In genomic region chr7:45132708-45133320, GRCh38 we compare ENCODE assay signal across 28 cellular contexts. TPM values are rescaled to one million over a fixed set of nuclear protein-coding genes. Genes with fewer than 3 reads are reported as not detected.
"Had no signal": no experiment of that assay in that cellular context is flagged by ENCODE, and none has a peak within 500 bp of the region (broad histone marks: within the 10 kb centered on the region; RNA-seq: fewer than 3 reads in every experiment).

No MANE protein-coding gene starts in this region.

- H3K4me1 ChIP-seq: body of pancreas, gastroesophageal sphincter, left ventricle myocardium inferior, psoas muscle, right atrium auricular region, testis, vagina had no signal

- H3K9me3 ChIP-seq: body of pancreas, gastroesophageal sphincter, left ventricle myocardium inferior, neutrophil, ovary, psoas muscle, right atrium auricular region, testis, vagina had no signal

- H3K36me3 Mint-ChIP-seq: activated CD8-positive, alpha-beta memory T cell treated with anti-CD3 and anti-CD28 coated beads, Interleukin-2, amount 10 ng/mL, durations not matched to agents 7 days and 5 days; activated naive CD4-positive, alpha-beta T cell treated with anti-CD3 and anti-CD28 coated beads, Interleukin-2, amount 50 U/mL, for 24 hours; type B pancreatic cell; WTC11 had no signal

- H3K4me3 Mint-ChIP-seq: activated CD8-positive, alpha-beta memory T cell treated with anti-CD3 and anti-CD28 coated beads, Interleukin-2, amount 10 ng/mL, durations not matched to agents 7 days and 5 days; activated naive CD4-positive, alpha-beta T cell treated with anti-CD3 and anti-CD28 coated beads, Interleukin-2, amount 50 U/mL, for 24 hours; nephron; type B pancreatic cell; WTC11 had no signal

- H3K9me3 Mint-ChIP-seq: activated naive CD4-positive, alpha-beta T cell treated with anti-CD3 and anti-CD28 coated beads, Interleukin-2, amount 50 U/mL, for 24 hours; nephron; type B pancreatic cell; WTC11 had no signal

- H3K27ac Mint-ChIP-seq: activated CD8-positive, alpha-beta memory T cell treated with anti-CD3 and anti-CD28 coated beads, Interleukin-2, amount 10 ng/mL, durations not matched to agents 7 days and 5 days; activated naive CD4-positive, alpha-beta T cell treated with anti-CD3 and anti-CD28 coated beads, Interleukin-2, amount 50 U/mL, for 24 hours; nephron; type B pancreatic cell; WTC11 had no signal

- DNase-seq: activated CD4-positive, alpha-beta T cell treated with anti-CD3 and anti-CD28 coated beads, Interleukin-2, amount 50 U/mL, for 48 hours; activated CD8-positive, alpha-beta memory T cell treated with anti-CD3 and anti-CD28 coated beads, Interleukin-2, amount 10 ng/mL, durations not matched to agents 7 days and 5 days; activated effector memory CD4-positive, alpha-beta T cell treated with anti-CD3 and anti-CD28 coated beads, Interleukin-2, amount 50 U/mL, for 16 hours; activated T-cell treated with anti-CD3 and anti-CD28 coated beads for 4 hours; anterior cingulate cortex; body of pancreas; head of caudate nucleus; hypothalamus; left ventricle myocardium inferior; mammary epithelial cell; midbrain; psoas muscle; stimulated activated CD4-positive, alpha-beta T cell treated with anti-CD3 and anti-CD28 coated beads, Interleukin-15, amount 100 ng/mL, for 24 hours; stimulated activated naive CD4-positive, alpha-beta T cell; T1000; testis had no signal

- H3K27ac ChIP-seq: body of pancreas, cardiac muscle cell, epithelial cell of prostate, gastroesophageal sphincter, left ventricle myocardium inferior, neutrophil, ovary, psoas muscle, right atrium auricular region, skin epidermis, testis, vagina had no signal

- H3K4me1 Mint-ChIP-seq: nephron had no signal

- H3K36me3 ChIP-seq: cardiac muscle cell, gastroesophageal sphincter, left ventricle myocardium inferior, neutrophil, ovary, right atrium auricular region, vagina had no signal

- H3K27me3 ChIP-seq: body of pancreas, cardiac muscle cell, neutrophil, ovary, right atrium auricular region, testis, vagina had no signal

- H3K4me3 ChIP-seq: body of pancreas, cardiac muscle cell, gastroesophageal sphincter, left ventricle myocardium inferior, ovary, psoas muscle, right atrium auricular region, skin epidermis, testis, vagina had no signal

- ATAC-seq: activated CD8-positive, alpha-beta memory T cell treated with anti-CD3 and anti-CD28 coated beads, Interleukin-2, amount 10 ng/mL, durations not matched to agents 7 days and 5 days; body of pancreas; gastroesophageal sphincter; psoas muscle; WTC11 had no signal

RNA-seq across cellular contexts. Expression of gene RAMP3, which starts 24.8 kb away (rescaled TPM):
- total RNA-seq: activated CD8-positive, alpha-beta memory T cell treated with anti-CD3 and anti-CD28 coated beads, Interleukin-2, amount 10 ng/mL, durations not matched to agents 7 days and 5 days; cardiac muscle cell; mammary epithelial cell had no signal
- polyA plus RNA-seq: cardiac muscle cell, mammary epithelial cell had no signal
